8 cellular contexts compared by ENCODE assay signal in the genomic region with DNA sequence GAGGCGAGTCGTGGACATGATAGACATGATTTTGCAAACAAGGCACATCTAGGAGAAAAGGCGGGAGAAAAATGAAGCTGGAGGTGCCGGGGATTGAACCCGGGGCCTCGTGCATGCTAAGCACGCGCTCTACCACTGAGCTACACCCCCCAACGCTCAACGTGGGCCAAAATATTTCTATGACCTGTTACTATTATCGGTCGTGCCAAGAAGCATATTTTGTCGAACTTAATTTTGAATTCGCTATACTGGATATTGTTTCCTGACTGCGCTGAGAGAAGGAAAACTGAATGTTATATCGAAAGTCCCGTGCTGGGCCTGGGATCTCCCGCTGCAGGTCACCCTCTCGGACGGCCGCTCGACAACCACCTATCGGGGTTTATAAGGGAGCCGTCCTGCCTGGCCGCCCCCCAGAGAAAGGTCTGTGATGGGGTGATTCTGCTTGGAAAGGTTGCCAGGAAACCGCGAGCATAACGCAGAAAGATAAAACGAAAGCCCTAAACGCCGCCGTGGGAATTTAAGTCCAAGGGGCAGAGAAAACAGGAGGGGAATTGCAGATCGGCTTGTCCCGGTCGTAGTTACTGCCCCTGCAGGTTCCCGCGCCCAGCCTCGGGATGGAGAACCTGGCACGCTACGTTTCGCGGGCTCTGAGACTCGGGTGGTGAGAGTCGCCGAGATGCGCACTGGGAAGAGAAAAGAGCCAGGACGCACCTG.
A peak's percentile ranks its signal among the peaks of the same experiment; 100 is the strongest.
DNase-seq lines count a peak whose midpoint lies in the region; ATAC-seq and TF ChIP-seq lines count a peak whose summit lies in the region.

No MANE protein-coding gene starts in this region.

- peaks cover 19% of the 10 kb centered on the region for H3K36me3 Mint-ChIP-seq in activated CD4-positive, alpha-beta memory T cell treated with anti-CD3 and anti-CD28 coated beads, Interleukin-2, amount 10 ng/mL, durations not matched to agents 7 days and 5 days (ENCODE audit: low read depth)

- H3K4me1 ChIP-seq in ectodermal cell (ENCODE audit: control insufficient read depth, insufficient read depth, low read length), result no peaks in the 10 kb centered on the region
- peaks cover 3 to 9% of the 10 kb centered on the region in 2 donors for H3K4me1 ChIP-seq in lung (ENCODE audit: control insufficient read depth in 2 of 2, insufficient read depth in 2 of 2, low read length in 2 of 2)

- WGBS in ectodermal cell, 2 experiments, result 1% methylated on average over 47 of the region's 47 CpGs
- WGBS in lung, 2 donors, result 0% methylated on average over 47 of the region's 47 CpGs

- peaks cover 46% of the 10 kb centered on the region for H3K4me1 Mint-ChIP-seq in activated CD4-positive, alpha-beta memory T cell treated with anti-CD3 and anti-CD28 coated beads, Interleukin-2, amount 10 ng/mL, durations not matched to agents 7 days and 5 days

- H3K36me3 ChIP-seq in ectodermal cell (ENCODE audit: control insufficient read depth, insufficient read depth, low read length), result no peaks in the 10 kb centered on the region
- H3K36me3 ChIP-seq in lung (ENCODE audit: control insufficient read depth in 2 of 2, insufficient read depth in 2 of 2, low read length in 2 of 2), result no peaks in the 10 kb centered on the region

- peak overlapping the region; percentile 76 for H3K27ac Mint-ChIP-seq in activated CD4-positive, alpha-beta memory T cell treated with anti-CD3 and anti-CD28 coated beads, Interleukin-2, amount 10 ng/mL, durations not matched to agents 7 days and 5 days

- peaks cover 12% of the 10 kb centered on the region for H3K27me3 Mint-ChIP-seq in activated CD4-positive, alpha-beta memory T cell treated with anti-CD3 and anti-CD28 coated beads, Interleukin-2, amount 10 ng/mL, durations not matched to agents 7 days and 5 days

- peak overlapping the region; percentile 97 for H3K4me3 ChIP-seq in ectodermal cell (ENCODE audit: insufficient read depth, low read depth, low read length)
- H3K4me3 ChIP-seq in lung, result peak overlapping the region; percentile 54

- H3K27ac ChIP-seq in ectodermal cell (ENCODE audit: insufficient read depth, low read depth, low read length, poor library complexity, severe bottlenecking) (peak overlapping the region; percentile 32), lung (ENCODE audit: low read depth in 1 of 2, low read length in 1 of 2) (peak overlapping the region in 1 of 2 donors; percentile 26)

- ATAC-seq in HG03342 (IDR thresholded peaks at IDR 0.05; ENCODE audit: unreplicated experiment) (peak; percentile 42), lung (ENCODE audit: insufficient read depth, low FRiP score) (peak; percentile 78), GM19324 (IDR thresholded peaks at IDR 0.05; ENCODE audit: low FRiP score, unreplicated experiment) (no peak)

- peaks cover 9% of the 10 kb centered on the region for H3K9me3 Mint-ChIP-seq in activated CD4-positive, alpha-beta memory T cell treated with anti-CD3 and anti-CD28 coated beads, Interleukin-2, amount 10 ng/mL, durations not matched to agents 7 days and 5 days

- H3K27me3 ChIP-seq in ectodermal cell (ENCODE audit: control insufficient read depth, insufficient read depth, low read length, poor library complexity, severe bottlenecking) (no peaks in the 10 kb centered on the region), lung (ENCODE audit: control insufficient read depth, insufficient read depth) (no peaks in the 10 kb centered on the region)

- peak overlapping the region; percentile 81 for H3K4me3 Mint-ChIP-seq in activated CD4-positive, alpha-beta memory T cell treated with anti-CD3 and anti-CD28 coated beads, Interleukin-2, amount 10 ng/mL, durations not matched to agents 7 days and 5 days

- no peak for TF ChIP-seq CTCF in lung (IDR thresholded peaks at IDR 0.05; ENCODE audit: control extremely low read depth, extremely low read depth)

- POLR2A ChIA-PET in activated CD4-positive, alpha-beta memory T cell treated with anti-CD3 and anti-CD28 coated beads, Interleukin-2, amount 10 ng/mL, durations not matched to agents 7 days and 5 days (lab: Charles Lee), result interaction anchor here (0.7 to 6.7 kb wide), 10 partner anchors 21 to 152 kb away, joined by 3 to 125 read pairs (median 7); partner anchors contain the start of gene TRIM27

- CTCF ChIA-PET in activated CD4-positive, alpha-beta memory T cell treated with anti-CD3 and anti-CD28 coated beads, Interleukin-2, amount 10 ng/mL, durations not matched to agents 7 days and 5 days (lab: Charles Lee), result interaction anchor here (0.6 to 3.2 kb wide), 10 partner anchors 12 to 1164 kb away, joined by 3 to 35 read pairs (median 4); partner anchors contain the start of gene TRIM27

- no peaks in the 10 kb centered on the region for H3K9me3 ChIP-seq in ectodermal cell (ENCODE audit: control insufficient read depth, low read length)
- H3K9me3 ChIP-seq in lung (ENCODE audit: control insufficient read depth in 2 of 2, insufficient read depth in 1 of 2, low read length in 1 of 2), result peaks cover 0 to 4% of the 10 kb centered on the region in 2 donors

- DNase-seq in DMS53 treated with DMSO at 0.1 percent for 48 hours (lab: John Stamatoyannopoulos, UW; ENCODE audit: unreplicated experiment), result peak; percentile 56
- peak; percentile 84 for DNase-seq in NCI-H748 treated with DMSO at 0.1 percent for 48 hours (lab: John Stamatoyannopoulos, UW)
- DNase-seq in activated CD4-positive, alpha-beta memory T cell treated with anti-CD3 and anti-CD28 coated beads, Interleukin-2, amount 10 ng/mL, durations not matched to agents 7 days and 5 days, result peak; percentile 85
- peak; percentile 78 for DNase-seq in lung (ENCODE audit: low spot score)
- DNase-seq in stimulated activated CD4-positive, alpha-beta T cell treated with anti-CD3 and anti-CD28 coated beads, Interleukin-4, amount 100 ng/mL, for 48 hours (ENCODE audit: low read depth in 2 of 2), result peak; percentile 69 to 80
